ENCODE assay signal across 12 cellular contexts in the genomic region with DNA sequence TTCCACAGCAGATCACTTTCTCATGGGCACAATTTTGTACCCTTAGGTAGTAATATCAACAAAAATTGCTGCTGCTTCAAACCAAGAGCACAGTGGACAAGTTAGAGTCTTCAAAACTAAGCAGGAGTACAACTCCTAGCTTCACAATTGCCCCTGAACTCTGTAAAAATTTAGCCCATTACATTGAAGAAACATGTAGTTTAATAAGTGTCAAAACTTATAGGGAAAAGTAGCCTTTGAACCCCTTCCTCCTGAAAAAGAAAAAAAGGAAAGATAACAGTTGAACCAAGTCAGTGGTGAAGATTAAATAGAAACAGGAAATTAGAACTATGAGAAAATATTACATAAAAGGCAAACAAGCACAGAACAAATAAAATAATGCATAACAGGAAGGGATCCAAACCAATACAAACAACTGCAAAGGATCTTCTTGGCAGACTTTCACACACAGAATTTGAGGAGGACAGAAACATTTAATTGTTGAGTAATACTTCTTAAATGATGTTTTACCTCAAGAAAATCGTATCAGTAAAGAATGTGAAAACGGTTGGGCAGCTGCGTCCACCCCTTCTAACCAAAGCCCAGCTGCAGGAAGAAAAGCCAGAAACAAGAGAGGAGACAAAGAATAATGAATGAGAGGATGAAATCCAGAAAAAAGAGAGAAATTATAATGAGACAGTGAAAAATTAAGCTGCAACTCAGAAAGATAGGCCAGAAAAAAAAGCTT.
A peak's percentile ranks its signal among the peaks of the same experiment; 100 is the strongest.
DNase-seq lines count a peak whose midpoint lies in the region; ATAC-seq and TF ChIP-seq lines count a peak whose summit lies in the region.
"Had no signal": no experiment of that assay in that cellular context is flagged by ENCODE, and none has a peak within 500 bp of the region (broad histone marks: within the 10 kb centered on the region; RNA-seq: fewer than 3 reads in every experiment).

No MANE protein-coding gene starts in this region.

- CTCF ChIA-PET in WTC11 (lab: Charles Lee), result no interaction called here

- intact Hi-C loops in esophagus muscularis mucosa (cut with DNase I), result no loop called here

- H3K79me2 ChIP-seq in GM23248 (ENCODE audit: insufficient read depth), result no peaks in the 10 kb centered on the region

- peaks cover 21% of the 10 kb centered on the region for H3K9me3 Mint-ChIP-seq in WTC11
- H3K9me3 Mint-ChIP-seq: activated CD4-positive, alpha-beta memory T cell treated with anti-CD3 and anti-CD28 coated beads, Interleukin-2, amount 10 ng/mL, durations not matched to agents 7 days and 5 days had no signal

- POLR2A ChIA-PET in WTC11 (lab: Charles Lee), result no interaction called here

- no peak overlapping the region for H3K4me3 Mint-ChIP-seq in WTC11
- H3K4me3 Mint-ChIP-seq: activated CD4-positive, alpha-beta memory T cell treated with anti-CD3 and anti-CD28 coated beads, Interleukin-2, amount 10 ng/mL, durations not matched to agents 7 days and 5 days had no signal

- H3K4me1 Mint-ChIP-seq in WTC11, result peaks cover 7% of the 10 kb centered on the region
- H3K4me1 Mint-ChIP-seq: activated CD4-positive, alpha-beta memory T cell treated with anti-CD3 and anti-CD28 coated beads, Interleukin-2, amount 10 ng/mL, durations not matched to agents 7 days and 5 days had no signal

- no peaks in the 10 kb centered on the region for H3K9me2 ChIP-seq in GM23248 (ENCODE audit: insufficient read depth)

- no peak for TF ChIP-seq EP300 in esophagus muscularis mucosa (IDR thresholded peaks at IDR 0.05)

- H4K20me1 ChIP-seq in GM23248 (ENCODE audit: insufficient read depth), result no peaks in the 10 kb centered on the region

- H3K4me1 ChIP-seq in GM23248 (ENCODE audit: insufficient read depth) (peaks cover 11% of the 10 kb centered on the region), esophagus muscularis mucosa (peaks cover 0 to 7% (median 3%) of the 10 kb centered on the region in 4 donors)

- DNase-seq in GM23248 (peak; percentile 38), WTC11 (ENCODE audit: low spot score) (no peak), hepatic stellate cell (ENCODE audit: low spot score) (peak; percentile 3), smooth muscle cell of the brain vasculature (ENCODE audit: low read depth, low spot score) (peak; percentile 62), esophagus muscularis mucosa (ENCODE audit: extremely low spot score) (no peak)
- DNase-seq: activated CD4-positive, alpha-beta memory T cell treated with anti-CD3 and anti-CD28 coated beads, Interleukin-2, amount 10 ng/mL, durations not matched to agents 7 days and 5 days; esophagus squamous epithelium; KG1; NCI-H510A had no signal

- peak overlapping the region; percentile 65 for H2AFZ ChIP-seq in GM23248

- H3F3A ChIP-seq in GM23248 (ENCODE audit: insufficient read depth), result peaks cover 18% of the 10 kb centered on the region; the same call in 1 of the 2 replicates

- no peaks in the 10 kb centered on the region for H3K36me3 Mint-ChIP-seq in WTC11
- H3K36me3 Mint-ChIP-seq: activated naive CD4-positive, alpha-beta T cell treated with anti-CD3 and anti-CD28 coated beads, Interleukin-2, amount 50 U/mL, for 72 hours had no signal

- no peak overlapping the region for H3K9ac ChIP-seq in GM23248

- no peaks in the 10 kb centered on the region for H3K27me3 ChIP-seq in GM23248 (replicated peaks; ENCODE audit: insufficient read depth)
- no peaks in the 10 kb centered on the region for H3K27me3 ChIP-seq in esophagus muscularis mucosa
- H3K27me3 ChIP-seq: esophagus squamous epithelium had no signal

- no peak overlapping the region for H3K27ac Mint-ChIP-seq in WTC11
- H3K27ac Mint-ChIP-seq: activated CD4-positive, alpha-beta memory T cell treated with anti-CD3 and anti-CD28 coated beads, Interleukin-2, amount 10 ng/mL, durations not matched to agents 7 days and 5 days; activated naive CD4-positive, alpha-beta T cell treated with anti-CD3 and anti-CD28 coated beads, Interleukin-2, amount 50 U/mL, for 72 hours had no signal

- in situ Hi-C loops in GM23248 (cut with MboI), result no loop called here

- 8 to 18% methylated on average over 3 of the region's 3 CpGs for WGBS in GM23248 (ENCODE audit: low coverage in 1 of 2, low lambda C conversion rate in 2 of 2, missing lambda C conversion rate in 2 of 2), 2 experiments
- WGBS in esophagus muscularis mucosa, result 20% methylated on average over 3 of the region's 3 CpGs

- TF ChIP-seq POLR2A in esophagus muscularis mucosa (IDR thresholded peaks at IDR 0.05; ENCODE audit: low read depth), result no peak

- peak overlapping the region; percentile 47 for H3K4me2 ChIP-seq in GM23248 (ENCODE audit: unreplicated experiment)

- TF ChIP-seq CTCF in WTC11 (IDR thresholded peaks at IDR 0.05) (no peak), esophagus muscularis mucosa (IDR thresholded peaks at IDR 0.05) (no peak)

- H3K27me3 Mint-ChIP-seq in WTC11 (ENCODE audit: low read depth), result no peaks in the 10 kb centered on the region
- H3K27me3 Mint-ChIP-seq: activated CD4-positive, alpha-beta memory T cell treated with anti-CD3 and anti-CD28 coated beads, Interleukin-2, amount 10 ng/mL, durations not matched to agents 7 days and 5 days had no signal

- H3K9me3 ChIP-seq in GM23248 (ENCODE audit: low read depth), result no peaks in the 10 kb centered on the region
- peaks cover 0 to 9% (median 4%) of the 10 kb centered on the region in 4 donors for H3K9me3 ChIP-seq in esophagus muscularis mucosa

- H3K27ac ChIP-seq in GM23248, result peak overlapping the region; percentile 6; the same call in 1 of the 2 replicates
- H3K27ac ChIP-seq in esophagus muscularis mucosa (replicated peaks in 1 of 4), result no peak overlapping the region

- ATAC-seq in WTC11 (no peak), GM21367 (IDR thresholded peaks at IDR 0.05; ENCODE audit: unreplicated experiment) (no peak), GM19467 (IDR thresholded peaks at IDR 0.05; ENCODE audit: unreplicated experiment) (no peak)
- ATAC-seq: activated naive CD4-positive, alpha-beta T cell treated with anti-CD3 and anti-CD28 coated beads, Interleukin-2, amount 50 U/mL, for 72 hours had no signal

- H3K36me3 ChIP-seq in GM23248 (ENCODE audit: low read depth) (no peaks in the 10 kb centered on the region), esophagus muscularis mucosa (no peaks in the 10 kb centered on the region)
- H3K36me3 ChIP-seq: esophagus squamous epithelium had no signal

- H3K4me3 ChIP-seq in GM23248 (peak overlapping the region; percentile 23), esophagus muscularis mucosa (no peak overlapping the region)
- H3K4me3 ChIP-seq: esophagus squamous epithelium had no signal

TF ChIP-seq in WTC11, 78 proteins besides CTCF, POLR2A, EP300 and RAD21:
- TF ChIP-seq, protein P1, sequence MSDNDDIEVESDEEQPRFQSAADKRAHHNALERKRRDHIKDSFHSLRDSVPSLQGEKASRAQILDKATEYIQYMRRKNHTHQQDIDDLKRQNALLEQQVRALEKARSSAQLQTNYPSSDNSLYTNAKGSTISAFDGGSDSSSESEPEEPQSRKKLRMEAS (CRISPR knock-in tag; IDR thresholded peaks at IDR 0.05), result no peak
- TF ChIP-seq CBFB (CRISPR knock-in tag; IDR thresholded peaks at IDR 0.05; ENCODE audit: low read depth) (no peak), CREM (CRISPR knock-in tag; IDR thresholded peaks at IDR 0.05) (no peak), ZNF671 (CRISPR knock-in tag; IDR thresholded peaks at IDR 0.05) (no peak), ESRRA (CRISPR knock-in tag; IDR thresholded peaks at IDR 0.05; ENCODE audit: borderline replicate concordance) (no peak), GABPB1 (CRISPR knock-in tag; IDR thresholded peaks at IDR 0.05) (peak; percentile 36; the same call in 1 of the 2 replicates), HMGA2 (CRISPR knock-in tag; IDR thresholded peaks at IDR 0.05) (no peak), ZNF263 (CRISPR knock-in tag; IDR thresholded peaks at IDR 0.05; ENCODE audit: low read depth) (no peak)
TF ChIP-seq in WTC11: peak in this region for 1.

Comparison
In these comparisons a context has a peak if more than half of its experiments do, and no peak if none do; other contexts are left out.
1. DNase-seq: peak in GM23248 (single experiment), hepatic stellate cell (single experiment) and smooth muscle cell of the brain vasculature (single experiment); none in WTC11 (single experiment) and esophagus muscularis mucosa (single experiment).